ENCODE assay signal across 26 cellular contexts in genomic region chr17:48747445-48748363, GRCh38. TPM values are rescaled to one million over a fixed set of nuclear protein-coding genes. Genes with fewer than 3 reads are reported as not detected.
DNase-seq lines count a peak whose midpoint lies in the region; ATAC-seq and TF ChIP-seq lines count a peak whose summit lies in the region.
"Had no signal": no experiment of that assay in that cellular context is flagged by ENCODE, and none has a peak within 500 bp of the region (broad histone marks: within the 10 kb centered on the region; RNA-seq: fewer than 3 reads in every experiment).

No MANE protein-coding gene starts in this region.

- in situ Hi-C loops in astrocyte of the spinal cord (cut with HindIII; ENCODE audit: low sequenced_read_pairs) = no loop called here

- no peak for ATAC-seq in HG03342 (IDR thresholded peaks at IDR 0.05; ENCODE audit: unreplicated experiment)
- ATAC-seq: activated CD8-positive, alpha-beta memory T cell treated with anti-CD3 and anti-CD28 coated beads, Interleukin-2, amount 10 ng/mL, durations not matched to agents 7 days and 5 days; sciatic nerve; stimulated activated naive CD8-positive, alpha-beta T cell treated with anti-CD3 and anti-CD28 coated beads, Interleukin-15, amount 100 ng/mL, for 72 hours had no signal

- 4% methylated on average over 39 of the region's 53 CpGs for WGBS in prostate gland

- H3K36me3 ChIP-seq in H7 (replicated peaks; ENCODE audit: control insufficient read depth, insufficient read depth, low read length) = no peaks in the 10 kb centered on the region
- no peaks in the 10 kb centered on the region for H3K36me3 ChIP-seq in prostate gland
- H3K36me3 ChIP-seq: thyroid gland had no signal

- no peak for TF ChIP-seq POLR2A in prostate gland (IDR thresholded peaks at IDR 0.05)

- peak overlapping the region; percentile 87 to 97 for H3K27ac ChIP-seq in prostate gland
- H3K27ac ChIP-seq: coronary artery, thyroid gland had no signal

- H3K4me1 ChIP-seq in prostate gland (replicated peaks) = peaks cover 17% of the 10 kb centered on the region

- no peak for TF ChIP-seq CTCF in astrocyte of the spinal cord (IDR thresholded peaks at IDR 0.05; ENCODE audit: low read depth, low read length)
- TF ChIP-seq CTCF in prostate gland (IDR thresholded peaks at IDR 0.05) = no peak

- H3K4me3 ChIP-seq in H7 (ENCODE audit: insufficient read depth, low read depth, low read length) = peak overlapping the region; percentile 12; the same call in 1 of the 2 replicates
- H3K4me3 ChIP-seq in astrocyte of the spinal cord (ENCODE audit: low read depth, low read length) = no peak overlapping the region
- H3K4me3 ChIP-seq in prostate gland = peak overlapping the region; percentile 5 to 30
- H3K4me3 ChIP-seq: coronary artery, thyroid gland had no signal

- intact Hi-C loops in prostate gland (cut with DNase I) = no loop called here

- no peaks in the 10 kb centered on the region for H3K9me3 ChIP-seq in prostate gland
- H3K9me3 ChIP-seq: thyroid gland had no signal

- DNase-seq in H7 (peak; percentile 78), astrocyte of the spinal cord (ENCODE audit: low read depth, low spot score) (peak; percentile 14), islet precursor cell (peak; percentile 68), prostate gland (ENCODE audit: low spot score) (peak; percentile 46), NCI-H2081 (lab: John Stamatoyannopoulos, UW) (no peak), cerebellar cortex (ENCODE audit: low spot score) (no peak), NOMO-1 treated with DMSO at 0.1 percent for 48 hours (lab: John Stamatoyannopoulos, UW; ENCODE audit: unreplicated experiment) (no peak)
- DNase-seq: activated CD4-positive, alpha-beta T cell treated with anti-CD3 and anti-CD28 coated beads, Interleukin-2, amount 50 U/mL, for 1 hour; activated CD8-positive, alpha-beta memory T cell treated with anti-CD3 and anti-CD28 coated beads, Interleukin-2, amount 10 ng/mL, durations not matched to agents 7 days and 5 days; activated naive CD4-positive, alpha-beta T cell treated with anti-CD3 and anti-CD28 coated beads for 36 hours; amygdala; kidney glomerular epithelial cell; mammary epithelial cell; NCI-H146; NCI-H510A treated with DMSO at 0.1 percent for 48 hours; stimulated activated naive CD8-positive, alpha-beta T cell treated with anti-CD3 and anti-CD28 coated beads, Interleukin-15, amount 100 ng/mL, for 72 hours; thyroid gland had no signal

- H3K27me3 ChIP-seq in H7 (ENCODE audit: control insufficient read depth, insufficient read depth, low read length) = peaks cover 100% of the 10 kb centered on the region
- H3K27me3 ChIP-seq in prostate gland (replicated peaks; ENCODE audit: insufficient read depth) = no peaks in the 10 kb centered on the region

RNA-seq across cellular contexts. Expression of gene HOXB13, which starts 19.2 kb away (rescaled TPM):
- 7.9 and 11.1 TPM in 2 replicates for total RNA-seq in H7 (2014; rRNA removed; shearing (Covaris generic))
- 100 to 1,000 TPM in 1 of 2 donors, 10 to 100 TPM in 1; 78.7 to 249 TPM for total RNA-seq in prostate gland
- total RNA-seq: activated CD8-positive, alpha-beta memory T cell treated with anti-CD3 and anti-CD28 coated beads, Interleukin-2, amount 10 ng/mL, durations not matched to agents 7 days and 5 days; activated naive CD4-positive, alpha-beta T cell treated with anti-CD3 and anti-CD28 coated beads for 36 hours; bronchial epithelial cell; fibroblast of lung; mammary epithelial cell; omental fat pad; sciatic nerve had no signal

RNA-seq across cellular contexts. Expression of gene PRAC2, which starts 24.7 kb away (rescaled TPM):
- 40.8 and 40.9 TPM in 2 replicates for total RNA-seq in H7 (2014; rRNA removed; shearing (Covaris generic))
- 100 to 1,000 TPM in 1 of 2 donors, 1 to 10 TPM in 1; 9.6 to 135 TPM for total RNA-seq in prostate gland
- total RNA-seq: activated CD8-positive, alpha-beta memory T cell treated with anti-CD3 and anti-CD28 coated beads, Interleukin-2, amount 10 ng/mL, durations not matched to agents 7 days and 5 days; activated naive CD4-positive, alpha-beta T cell treated with anti-CD3 and anti-CD28 coated beads for 36 hours; bronchial epithelial cell; fibroblast of lung; mammary epithelial cell; myocyte; omental fat pad; sciatic nerve; thyroid gland had no signal

RNA-seq across cellular contexts. Expression of gene PRAC1, which starts 25.4 kb away (rescaled TPM):
- total RNA-seq in H7 (2014; rRNA removed; shearing (Covaris generic)) = 156 and 173 TPM in 2 replicates
- total RNA-seq in prostate gland = 100 to 1,000 TPM in 1 of 2 donors, 10 to 100 TPM in 1; 56.7 to 243 TPM
- total RNA-seq: activated CD8-positive, alpha-beta memory T cell treated with anti-CD3 and anti-CD28 coated beads, Interleukin-2, amount 10 ng/mL, durations not matched to agents 7 days and 5 days; activated naive CD4-positive, alpha-beta T cell treated with anti-CD3 and anti-CD28 coated beads for 36 hours; bronchial epithelial cell; fibroblast of lung; HT-29; mammary epithelial cell; myocyte; omental fat pad; sciatic nerve; SK-MEL-5; thyroid gland had no signal

Comparison
In these comparisons a context has a peak if more than half of its experiments do, and no peak if none do; other contexts are left out.
1. DNase-seq: peak in H7 (single experiment), astrocyte of the spinal cord (single experiment), islet precursor cell (single experiment) and prostate gland (single experiment); none in NCI-H2081 (0 of 2), cerebellar cortex (single experiment) and NOMO-1 treated with DMSO at 0.1 percent for 48 hours (single experiment).